Comparison of ENCODE assay signal across 9 cellular contexts in the genomic region with DNA sequence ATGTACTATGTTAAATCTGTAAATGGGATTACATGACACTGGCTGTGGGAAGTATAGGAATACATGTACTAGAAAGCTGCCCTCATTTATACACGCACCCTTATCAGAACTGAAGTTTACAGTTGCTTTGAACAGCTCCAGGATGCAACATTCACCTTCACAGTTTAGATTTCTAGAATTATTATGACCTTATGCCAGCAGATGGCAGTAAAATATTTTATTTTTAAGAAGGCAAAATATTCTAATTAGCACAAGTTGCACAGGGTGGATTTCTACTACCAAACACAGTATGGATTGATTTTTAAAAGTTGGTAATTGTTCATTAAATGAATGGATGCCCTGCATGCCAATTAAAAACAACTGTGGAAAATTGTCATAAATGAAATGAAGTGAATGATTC.
A peak's percentile ranks its signal among the peaks of the same experiment; 100 is the strongest.
DNase-seq lines count a peak whose midpoint lies in the region; ATAC-seq and TF ChIP-seq lines count a peak whose summit lies in the region.
"Had no signal": no experiment of that assay in that cellular context is flagged by ENCODE, and none has a peak within 500 bp of the region (broad histone marks: within the 10 kb centered on the region; RNA-seq: fewer than 3 reads in every experiment).

No MANE protein-coding gene starts in this region.

- no peak overlapping the region for H3K27ac ChIP-seq in body of pancreas
- no peak overlapping the region for H3K27ac ChIP-seq in esophagus squamous epithelium

- H3K36me3 Mint-ChIP-seq in progenitor cell of endocrine pancreas (ENCODE audit: insufficient read depth), result no peaks in the 10 kb centered on the region
- no peaks in the 10 kb centered on the region for H3K36me3 Mint-ChIP-seq in activated T-helper 2 cell treated with anti-CD3 and anti-CD28 coated beads, Interferon-gamma antibody, Interleukin-2, Interleukin-4, amounts not matched to agents 10 μg/mL and 5 μg/mL and 100 μg/mL, durations not matched to agents 14 hours and 24 hours and 36 hours (ENCODE audit: low read depth)

- ATAC-seq in body of pancreas, result no peak

- no peaks in the 10 kb centered on the region for H3K9me3 Mint-ChIP-seq in progenitor cell of endocrine pancreas (ENCODE audit: low read depth)
- no peaks in the 10 kb centered on the region for H3K9me3 Mint-ChIP-seq in activated T-helper 2 cell treated with anti-CD3 and anti-CD28 coated beads, Interferon-gamma antibody, Interleukin-2, Interleukin-4, amounts not matched to agents 10 μg/mL and 5 μg/mL and 100 μg/mL, durations not matched to agents 14 hours and 24 hours and 36 hours

- H3K4me1 Mint-ChIP-seq in progenitor cell of endocrine pancreas (ENCODE audit: low read depth), result peaks cover 4% of the 10 kb centered on the region
- H3K4me1 Mint-ChIP-seq in activated T-helper 2 cell treated with anti-CD3 and anti-CD28 coated beads, Interferon-gamma antibody, Interleukin-2, Interleukin-4, amounts not matched to agents 10 μg/mL and 5 μg/mL and 100 μg/mL, durations not matched to agents 14 hours and 24 hours and 36 hours (ENCODE audit: low read depth), result no peaks in the 10 kb centered on the region

- DNase-seq in NCI-H1417 (lab: John Stamatoyannopoulos, UW), result peak in 2 of 3 experiments; percentile 4 to 45
- DNase-seq in NCI-H1417 treated with DMSO at 0.1 percent for 48 hours (lab: John Stamatoyannopoulos, UW), result no peak
- DNase-seq in NB4 (ENCODE audit: low read depth), result peak; percentile 15
- no peak for DNase-seq in body of pancreas
- DNase-seq in progenitor cell of endocrine pancreas (ENCODE audit: low spot score, unreplicated experiment), result no peak
- DNase-seq in activated T-helper 2 cell treated with anti-CD3 and anti-CD28 coated beads, Interferon-gamma antibody, Interleukin-2, Interleukin-4, amounts not matched to agents 10 μg/mL and 5 μg/mL and 100 μg/mL, durations not matched to agents 14 hours and 24 hours and 36 hours (ENCODE audit: low spot score), result no peak
- no peak for DNase-seq in globus pallidus (ENCODE audit: low spot score)
- no peak for DNase-seq in esophagus squamous epithelium (lab: John Stamatoyannopoulos, UW)
- DNase-seq: activated CD4-positive, alpha-beta T cell treated with anti-CD3 and anti-CD28 coated beads for 48 hours had no signal

- H3K36me3 ChIP-seq in body of pancreas (replicated peaks in 1 of 2; ENCODE audit: insufficient read depth in 1 of 2, low read depth in 2 of 2) (no peaks in the 10 kb centered on the region), esophagus squamous epithelium (no peaks in the 10 kb centered on the region)

- H3K4me1 ChIP-seq in body of pancreas (no peaks in the 10 kb centered on the region), esophagus squamous epithelium (no peaks in the 10 kb centered on the region)

- H3K27me3 Mint-ChIP-seq in progenitor cell of endocrine pancreas, result no peaks in the 10 kb centered on the region
- H3K27me3 Mint-ChIP-seq in activated T-helper 2 cell treated with anti-CD3 and anti-CD28 coated beads, Interferon-gamma antibody, Interleukin-2, Interleukin-4, amounts not matched to agents 10 μg/mL and 5 μg/mL and 100 μg/mL, durations not matched to agents 14 hours and 24 hours and 36 hours (ENCODE audit: low read depth), result peaks cover 5% of the 10 kb centered on the region

- H3K4me3 ChIP-seq in NB4 (ENCODE audit: low read depth, low read length), result no peak overlapping the region
- no peak overlapping the region for H3K4me3 ChIP-seq in body of pancreas
- no peak overlapping the region for H3K4me3 ChIP-seq in esophagus squamous epithelium

- H3K9me3 ChIP-seq in body of pancreas (no peaks in the 10 kb centered on the region), esophagus squamous epithelium (no peaks in the 10 kb centered on the region)

- no peak overlapping the region for H3K4me3 Mint-ChIP-seq in progenitor cell of endocrine pancreas (ENCODE audit: low read depth)
- H3K4me3 Mint-ChIP-seq in activated T-helper 2 cell treated with anti-CD3 and anti-CD28 coated beads, Interferon-gamma antibody, Interleukin-2, Interleukin-4, amounts not matched to agents 10 μg/mL and 5 μg/mL and 100 μg/mL, durations not matched to agents 14 hours and 24 hours and 36 hours (ENCODE audit: low read depth), result no peak overlapping the region

- H3K27me3 ChIP-seq in body of pancreas (no peaks in the 10 kb centered on the region), esophagus squamous epithelium (no peaks in the 10 kb centered on the region)

- no peak overlapping the region for H3K27ac Mint-ChIP-seq in progenitor cell of endocrine pancreas
- H3K27ac Mint-ChIP-seq in activated T-helper 2 cell treated with anti-CD3 and anti-CD28 coated beads, Interferon-gamma antibody, Interleukin-2, Interleukin-4, amounts not matched to agents 10 μg/mL and 5 μg/mL and 100 μg/mL, durations not matched to agents 14 hours and 24 hours and 36 hours, result no peak overlapping the region

- 9 to 16% methylated on average over 1 of the region's 1 CpG for WGBS in body of pancreas, 2 donors
- 10 to 25% methylated on average over 1 of the region's 1 CpG for WGBS in esophagus squamous epithelium, 2 donors

- TF ChIP-seq CTCF in NB4 (IDR thresholded peaks at IDR 0.05; ENCODE audit: low read depth, low read length) (no peak), body of pancreas (IDR thresholded peaks at IDR 0.05) (peak in 4 of 7 experiments; percentile 17 to 21 (median 18)), progenitor cell of endocrine pancreas (IDR thresholded peaks at IDR 0.05; ENCODE audit: unreplicated experiment) (peak; percentile 49), esophagus squamous epithelium (IDR thresholded peaks at IDR 0.05) (peak in 2 of 6 experiments; percentile 5 to 40)

- intact Hi-C loops in body of pancreas (cut with DNase I) (loop anchor here (10.0 kb wide), 1 partner anchor 1816 kb away; no protein-coding TSS in a partner anchor), esophagus squamous epithelium (cut with DNase I) (loop anchor here (10.0 kb wide), 1 partner anchor 1996 kb away; no protein-coding TSS in a partner anchor)
- intact Hi-C loops in activated T-helper 2 cell treated with anti-CD3 and anti-CD28 coated beads, Interferon-gamma antibody, Interleukin-2, Interleukin-4, amounts not matched to agents 10 μg/mL and 5 μg/mL and 100 μg/mL, durations not matched to agents 14 hours and 24 hours and 36 hours (cut with micrococcal nuclease), result no loop called here

- TF ChIP-seq POLR2A in NB4 (IDR thresholded peaks at IDR 0.05; ENCODE audit: extremely low read depth, insufficient read length), result no peak
- no peak for TF ChIP-seq POLR2A in body of pancreas (IDR thresholded peaks at IDR 0.05)
- TF ChIP-seq POLR2A in esophagus squamous epithelium (IDR thresholded peaks at IDR 0.05), result no peak

Comparison
In these comparisons a context has a peak if more than half of its experiments do, and no peak if none do; other contexts are left out.
1. DNase-seq: peak in NCI-H1417 (2 of 3) and NB4 (single experiment); none in NCI-H1417 treated with DMSO at 0.1 percent for 48 hours (single experiment), body of pancreas (0 of 4), progenitor cell of endocrine pancreas (single experiment), activated T-helper 2 cell treated with anti-CD3 and anti-CD28 coated beads, Interferon-gamma antibody, Interleukin-2, Interleukin-4, amounts not matched to agents 10 μg/mL and 5 μg/mL and 100 μg/mL, durations not matched to agents 14 hours and 24 hours and 36 hours (single experiment), globus pallidus (single experiment) and esophagus squamous epithelium (single experiment).